14 cellular contexts compared by ENCODE assay signal in the genomic region with DNA sequence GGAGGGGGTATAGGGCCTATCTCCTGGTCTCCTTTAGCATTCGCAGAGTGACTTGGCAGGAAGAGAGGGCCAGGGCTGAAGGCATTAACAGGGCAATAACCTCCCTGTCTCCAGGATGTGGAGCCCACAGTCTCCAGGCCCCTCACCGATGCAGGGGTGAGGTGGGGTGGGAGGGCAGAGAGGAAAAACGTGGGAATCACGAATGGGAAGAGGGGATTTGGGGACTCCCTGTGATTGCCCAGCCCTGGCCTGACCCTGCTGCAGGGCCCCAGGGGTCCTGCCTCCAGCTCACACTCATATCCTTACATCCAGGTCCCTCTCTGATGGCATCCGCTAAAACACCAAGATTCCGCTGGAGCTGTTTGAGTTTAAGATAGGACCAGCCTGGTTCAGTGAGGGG. TPM values are rescaled to one million over a fixed set of nuclear protein-coding genes. Genes with fewer than 3 reads are reported as not detected.
DNase-seq lines count a peak whose midpoint lies in the region; ATAC-seq and TF ChIP-seq lines count a peak whose summit lies in the region.
"Had no signal": no experiment of that assay in that cellular context is flagged by ENCODE, and none has a peak within 500 bp of the region (broad histone marks: within the 10 kb centered on the region; RNA-seq: fewer than 3 reads in every experiment).

No MANE protein-coding gene starts in this region.

- no peak for TF ChIP-seq POLR2A in sigmoid colon (IDR thresholded peaks at IDR 0.05)

- H3K4me1 ChIP-seq in GM23338 (ENCODE audit: insufficient read depth) (no peaks in the 10 kb centered on the region), endodermal cell (ENCODE audit: control insufficient read depth, insufficient read depth, low read length) (no peaks in the 10 kb centered on the region), sigmoid colon (no peaks in the 10 kb centered on the region)

- H3K4me3 ChIP-seq in GM23338 (no peak overlapping the region), endodermal cell (ENCODE audit: low read length) (no peak overlapping the region), sigmoid colon (no peak overlapping the region)
- H3K4me3 ChIP-seq: BLaER1 treated with 17β-estradiol and CSF1 and Interleukin-3, amounts not matched to agents 10 nM and 100 nM had no signal

- H3K36me3 ChIP-seq in GM23338 (ENCODE audit: insufficient read depth) (no peaks in the 10 kb centered on the region), endodermal cell (ENCODE audit: control insufficient read depth, insufficient read depth, low read length) (no peaks in the 10 kb centered on the region), sigmoid colon (no peaks in the 10 kb centered on the region)

- H3K36me3 Mint-ChIP-seq in activated naive CD8-positive, alpha-beta T cell treated with anti-CD3 and anti-CD28 coated beads, Interleukin-2, amount 10 ng/mL, durations not matched to agents 7 days and 5 days = peaks cover 3% of the 10 kb centered on the region
- peaks cover 2% of the 10 kb centered on the region for H3K36me3 Mint-ChIP-seq in activated naive CD8-positive, alpha-beta T cell treated with anti-CD3 and anti-CD28 coated beads for 36 hours
- no peaks in the 10 kb centered on the region for H3K36me3 Mint-ChIP-seq in GM23338 (ENCODE audit: low read depth)
- no peaks in the 10 kb centered on the region for H3K36me3 Mint-ChIP-seq in endodermal cell (ENCODE audit: low read depth)
- H3K36me3 Mint-ChIP-seq in Calu3 (ENCODE audit: insufficient read depth, unreplicated experiment) = peaks cover 4% of the 10 kb centered on the region

- BruUV-seq in Calu3 (replicated peaks; lab: Mats Ljungman, UMichigan) = no TSS peak

- H3K4me1 Mint-ChIP-seq in activated naive CD8-positive, alpha-beta T cell treated with anti-CD3 and anti-CD28 coated beads, Interleukin-2, amount 10 ng/mL, durations not matched to agents 7 days and 5 days = peaks cover 3% of the 10 kb centered on the region
- no peaks in the 10 kb centered on the region for H3K4me1 Mint-ChIP-seq in activated naive CD8-positive, alpha-beta T cell treated with anti-CD3 and anti-CD28 coated beads for 36 hours
- H3K4me1 Mint-ChIP-seq in GM23338 (peaks cover 7% of the 10 kb centered on the region; the same call in 2 of the 3 replicates), endodermal cell (peaks cover 4% of the 10 kb centered on the region), Calu3 (ENCODE audit: low read depth, unreplicated experiment) (no peaks in the 10 kb centered on the region)
- H3K4me1 Mint-ChIP-seq: B cell had no signal

- CTCF ChIA-PET in Calu3 (lab: Charles Lee) = interaction anchor here (0.7 kb wide), 1 partner anchor 116 kb away, joined by 3 read pairs; no protein-coding TSS in a partner anchor

- no peak overlapping the region for H3K27ac Mint-ChIP-seq in activated naive CD8-positive, alpha-beta T cell treated with anti-CD3 and anti-CD28 coated beads, Interleukin-2, amount 10 ng/mL, durations not matched to agents 7 days and 5 days
- no peak overlapping the region for H3K27ac Mint-ChIP-seq in activated naive CD8-positive, alpha-beta T cell treated with anti-CD3 and anti-CD28 coated beads for 36 hours
- H3K27ac Mint-ChIP-seq in GM23338 = no peak overlapping the region
- no peak overlapping the region for H3K27ac Mint-ChIP-seq in endodermal cell
- no peak overlapping the region for H3K27ac Mint-ChIP-seq in Calu3 (ENCODE audit: unreplicated experiment)
- H3K27ac Mint-ChIP-seq: B cell; CD8-positive, alpha-beta T cell had no signal

- peak; percentile 14 for DNase-seq in activated naive CD8-positive, alpha-beta T cell treated with anti-CD3 and anti-CD28 coated beads, Interleukin-2, amount 10 ng/mL, durations not matched to agents 7 days and 5 days
- DNase-seq in activated naive CD8-positive, alpha-beta T cell treated with anti-CD3 and anti-CD28 coated beads for 36 hours = no peak
- no peak for DNase-seq in GM23338 (ENCODE audit: low spot score)
- peak; percentile 42 for DNase-seq in endodermal cell
- peak; percentile 14 for DNase-seq in sigmoid colon
- no peak for DNase-seq in activated CD4-positive, alpha-beta T cell treated with anti-CD3 and anti-CD28 coated beads for 4 hours
- no peak for DNase-seq in Calu3
- DNase-seq: H9, IMR-90 had no signal

- intact Hi-C loops in sigmoid colon (cut with DNase I) = no loop called here
- intact Hi-C loops in Calu3 (cut with micrococcal nuclease; ENCODE audit: unreplicated experiment) = no loop called here

- no peak overlapping the region for H3K4me2 ChIP-seq in GM23338
- H3K4me2 ChIP-seq: BLaER1 treated with 17β-estradiol and CSF1 and Interleukin-3, amounts not matched to agents 10 nM and 100 nM had no signal

- H3K27me3 Mint-ChIP-seq in activated naive CD8-positive, alpha-beta T cell treated with anti-CD3 and anti-CD28 coated beads, Interleukin-2, amount 10 ng/mL, durations not matched to agents 7 days and 5 days = no peaks in the 10 kb centered on the region
- no peaks in the 10 kb centered on the region for H3K27me3 Mint-ChIP-seq in activated naive CD8-positive, alpha-beta T cell treated with anti-CD3 and anti-CD28 coated beads for 36 hours
- peaks cover 8% of the 10 kb centered on the region for H3K27me3 Mint-ChIP-seq in GM23338 (ENCODE audit: insufficient read depth, low read depth, poor library complexity)
- peaks cover 4% of the 10 kb centered on the region for H3K27me3 Mint-ChIP-seq in endodermal cell (ENCODE audit: insufficient read depth)
- H3K27me3 Mint-ChIP-seq in Calu3 (ENCODE audit: unreplicated experiment) = no peaks in the 10 kb centered on the region
- H3K27me3 Mint-ChIP-seq: B cell had no signal

- H3K27ac ChIP-seq in GM23338 (ENCODE audit: low read depth) (no peak overlapping the region), endodermal cell (ENCODE audit: low read depth, low read length) (no peak overlapping the region), sigmoid colon (no peak overlapping the region)
- H3K27ac ChIP-seq: BLaER1 treated with 17β-estradiol and CSF1 and Interleukin-3, amounts not matched to agents 10 nM and 100 nM had no signal

- 86 to 93% methylated on average over 2 to 6 of the region's 6 CpGs for WGBS in endodermal cell (ENCODE audit: insufficient coverage in 1 of 2, insufficient read length in 1 of 2), 2 experiments
- WGBS in sigmoid colon, 2 donors = 88 to 89% methylated on average over 6 of the region's 6 CpGs

- no peak for TF ChIP-seq EP300 in sigmoid colon (IDR thresholded peaks at IDR 0.05)

- H3K9me2 ChIP-seq in GM23338 (ENCODE audit: insufficient read depth) = no peaks in the 10 kb centered on the region

- H3K9ac ChIP-seq in endodermal cell (ENCODE audit: extremely low read depth, low read length, poor library complexity, severe bottlenecking) = no peak overlapping the region
- H3K9ac ChIP-seq: BLaER1 treated with 17β-estradiol and CSF1 and Interleukin-3, amounts not matched to agents 10 nM and 100 nM had no signal

- H3K4me3 Mint-ChIP-seq in activated naive CD8-positive, alpha-beta T cell treated with anti-CD3 and anti-CD28 coated beads, Interleukin-2, amount 10 ng/mL, durations not matched to agents 7 days and 5 days = no peak overlapping the region
- no peak overlapping the region for H3K4me3 Mint-ChIP-seq in activated naive CD8-positive, alpha-beta T cell treated with anti-CD3 and anti-CD28 coated beads for 36 hours
- H3K4me3 Mint-ChIP-seq in GM23338 = no peak overlapping the region
- no peak overlapping the region for H3K4me3 Mint-ChIP-seq in endodermal cell
- H3K4me3 Mint-ChIP-seq in Calu3 (ENCODE audit: low read depth, unreplicated experiment) = no peak overlapping the region
- H3K4me3 Mint-ChIP-seq: B cell; CD8-positive, alpha-beta T cell; H9 had no signal

- H3K9me3 ChIP-seq in endodermal cell (ENCODE audit: control insufficient read depth, low read length) (no peaks in the 10 kb centered on the region), sigmoid colon (no peaks in the 10 kb centered on the region)
- H3K9me3 ChIP-seq: BLaER1 treated with 17β-estradiol and CSF1 and Interleukin-3, amounts not matched to agents 10 nM and 100 nM had no signal

- no peaks in the 10 kb centered on the region for H3K79me2 ChIP-seq in GM23338 (replicated peaks; ENCODE audit: insufficient read depth)

- no peaks in the 10 kb centered on the region for H3F3A ChIP-seq in GM23338 (replicated peaks; ENCODE audit: low read depth)

- ATAC-seq in activated naive CD8-positive, alpha-beta T cell treated with anti-CD3 and anti-CD28 coated beads, Interleukin-2, amount 10 ng/mL, durations not matched to agents 7 days and 5 days (ENCODE audit: low read depth) = no peak
- ATAC-seq in GM23338 = peak; percentile 21
- ATAC-seq in GM18907 (IDR thresholded peaks at IDR 0.05; ENCODE audit: unreplicated experiment) = no peak
- ATAC-seq: CD8-positive, alpha-beta T cell had no signal

- POLR2A ChIA-PET in activated naive CD8-positive, alpha-beta T cell treated with anti-CD3 and anti-CD28 coated beads, Interleukin-2, amount 10 ng/mL, durations not matched to agents 7 days and 5 days (lab: Charles Lee) = no interaction called here

- H2AFZ ChIP-seq in GM23338 = no peak overlapping the region

- H3K27me3 ChIP-seq in GM23338 (ENCODE audit: insufficient read depth) (no peaks in the 10 kb centered on the region), endodermal cell (ENCODE audit: control insufficient read depth, insufficient read depth, low read length, poor library complexity, severe bottlenecking) (no peaks in the 10 kb centered on the region), sigmoid colon (no peaks in the 10 kb centered on the region)
- H3K27me3 ChIP-seq: BLaER1 treated with 17β-estradiol and CSF1 and Interleukin-3, amounts not matched to agents 10 nM and 100 nM had no signal

- TF ChIP-seq CTCF in GM23338 (conservative IDR thresholded peaks at IDR 0.05; ENCODE audit: low read depth in 2 of 2) = no peak
- TF ChIP-seq CTCF in endodermal cell (conservative IDR thresholded peaks at IDR 0.05) = no peak
- TF ChIP-seq CTCF in sigmoid colon (IDR thresholded peaks at IDR 0.05) = no peak
- TF ChIP-seq CTCF in Calu3 (IDR thresholded peaks at IDR 0.05; ENCODE audit: unreplicated experiment) = no peak

- H3K9me3 Mint-ChIP-seq in activated naive CD8-positive, alpha-beta T cell treated with anti-CD3 and anti-CD28 coated beads, Interleukin-2, amount 10 ng/mL, durations not matched to agents 7 days and 5 days = no peaks in the 10 kb centered on the region
- H3K9me3 Mint-ChIP-seq in activated naive CD8-positive, alpha-beta T cell treated with anti-CD3 and anti-CD28 coated beads for 36 hours = no peaks in the 10 kb centered on the region
- 0 out of 3 replicates have a peak, but pooled peaks cover 2% of the 10 kb centered on the region for H3K9me3 Mint-ChIP-seq in GM23338
- H3K9me3 Mint-ChIP-seq in endodermal cell = no peaks in the 10 kb centered on the region
- H3K9me3 Mint-ChIP-seq in Calu3 (ENCODE audit: low read depth, unreplicated experiment) = no peaks in the 10 kb centered on the region
- H3K9me3 Mint-ChIP-seq: CD8-positive, alpha-beta T cell; H9 had no signal

- no peaks in the 10 kb centered on the region for H4K20me1 ChIP-seq in GM23338 (replicated peaks; ENCODE audit: insufficient read depth)

RNA-seq across cellular contexts. Expression of a gene that starts 14.6 kb away (rescaled TPM):
- total RNA-seq in activated naive CD8-positive, alpha-beta T cell treated with anti-CD3 and anti-CD28 coated beads, Interleukin-2, amount 10 ng/mL, durations not matched to agents 7 days and 5 days = 1 to 10 TPM; 1.2 to 1.8 TPM
- under 1 TPM; 0.27 to 0.32 TPM for total RNA-seq in activated naive CD8-positive, alpha-beta T cell treated with anti-CD3 and anti-CD28 coated beads for 36 hours
- 0.12 and 1.4 TPM in 2 replicates for total RNA-seq in GM23338 (2014; rRNA removed; shearing (Covaris generic))
- 0.34 TPM in 1 of 2 replicates, not detected in the other for polyA plus RNA-seq in GM23338 (2016; fragmentation: Nextera tagmentation; extraction: Ambion mirVana)
- under 1 TPM; 0.62 to 0.66 TPM for total RNA-seq in endodermal cell
- 0.53 TPM for polyA plus RNA-seq in endodermal cell (2013, experiment 1 of 2)
- 0.54 TPM for polyA plus RNA-seq in endodermal cell (2013, experiment 2 of 2)
- 1 to 10 TPM in 1 of 4 donors, under 1 TPM in 3; 0.27 to 1.2 (median 0.46) TPM for total RNA-seq in sigmoid colon
- 1 to 10 TPM in 1 of 3 donors, not detected in 2; 1.2 TPM for polyA plus RNA-seq in sigmoid colon
- total RNA-seq in Calu3 (2022) = 0.26 and 0.49 TPM in 2 replicates
- total RNA-seq: A172 had no signal

RNA-seq across cellular contexts. Expression of a gene that starts 30.1 kb away (rescaled TPM):
- 10 to 100 TPM; 21.5 to 23.2 TPM for total RNA-seq in activated naive CD8-positive, alpha-beta T cell treated with anti-CD3 and anti-CD28 coated beads, Interleukin-2, amount 10 ng/mL, durations not matched to agents 7 days and 5 days
- 10 to 100 TPM; 31.3 to 36.0 TPM for total RNA-seq in activated naive CD8-positive, alpha-beta T cell treated with anti-CD3 and anti-CD28 coated beads for 36 hours
- 43.1 and 44.2 TPM in 2 replicates for total RNA-seq in GM23338 (2014; rRNA removed; shearing (Covaris generic))
- 13.2 and 14.7 TPM in 2 replicates for polyA plus RNA-seq in GM23338 (2016; fragmentation: Nextera tagmentation; extraction: Ambion mirVana)
- 10 to 100 TPM; 25.3 to 33.4 TPM for total RNA-seq in endodermal cell
- 17.1 TPM for polyA plus RNA-seq in endodermal cell (2013, experiment 1 of 2)
- polyA plus RNA-seq in endodermal cell (2013, experiment 2 of 2) = 15.9 TPM
- total RNA-seq in sigmoid colon = 10 to 100 TPM; 11.7 to 26.3 (median 14.3) TPM
- polyA plus RNA-seq in sigmoid colon = 10 to 100 TPM in 1 of 3 donors, 1 to 10 TPM in 2; 3.6 to 14.3 (median 4.2) TPM
- total RNA-seq in Calu3 (2022) = 36.0 and 38.0 TPM in 2 replicates

RNA-seq across cellular contexts. Expression of a gene that starts 30.5 kb away (rescaled TPM):
- 10 to 100 TPM; 49.8 to 51.8 TPM for total RNA-seq in activated naive CD8-positive, alpha-beta T cell treated with anti-CD3 and anti-CD28 coated beads, Interleukin-2, amount 10 ng/mL, durations not matched to agents 7 days and 5 days
- 10 to 100 TPM; 17.2 to 18.3 TPM for total RNA-seq in activated naive CD8-positive, alpha-beta T cell treated with anti-CD3 and anti-CD28 coated beads for 36 hours
- total RNA-seq in GM23338 (2014; rRNA removed; shearing (Covaris generic)) = 74.0 and 75.1 TPM in 2 replicates
- polyA plus RNA-seq in GM23338 (2016; fragmentation: Nextera tagmentation; extraction: Ambion mirVana) = 25.6 and 27.2 TPM in 2 replicates
- total RNA-seq in endodermal cell = 10 to 100 TPM; 68.4 to 77.6 TPM
- 60.0 TPM for polyA plus RNA-seq in endodermal cell (2013, experiment 1 of 2)
- polyA plus RNA-seq in endodermal cell (2013, experiment 2 of 2) = 50.1 TPM
- total RNA-seq in sigmoid colon = 10 to 100 TPM; 24.8 to 50.4 (median 34.8) TPM
- 10 to 100 TPM in 2 of 3 donors, 1 to 10 TPM in 1; 8.3 to 36.9 (median 10.2) TPM for polyA plus RNA-seq in sigmoid colon
- total RNA-seq in Calu3 (2022) = 72.0 and 72.6 TPM in 2 replicates

RNA-seq across cellular contexts. Expression of a gene that starts 53.6 kb away (rescaled TPM):
- total RNA-seq in activated naive CD8-positive, alpha-beta T cell treated with anti-CD3 and anti-CD28 coated beads, Interleukin-2, amount 10 ng/mL, durations not matched to agents 7 days and 5 days = 10 to 100 TPM; 55.1 to 58.0 TPM
- 100 to 1,000 TPM; 107 to 111 TPM for total RNA-seq in activated naive CD8-positive, alpha-beta T cell treated with anti-CD3 and anti-CD28 coated beads for 36 hours
- 68.2 and 72.2 TPM in 2 replicates for total RNA-seq in GM23338 (2014; rRNA removed; shearing (Covaris generic))
- 147 and 151 TPM in 2 replicates for polyA plus RNA-seq in GM23338 (2016; fragmentation: Nextera tagmentation; extraction: Ambion mirVana)
- total RNA-seq in endodermal cell = 10 to 100 TPM; 66.0 to 71.3 TPM
- 104 TPM for polyA plus RNA-seq in endodermal cell (2013, experiment 1 of 2)
- 93.5 TPM for polyA plus RNA-seq in endodermal cell (2013, experiment 2 of 2)
- total RNA-seq in sigmoid colon = 10 to 100 TPM; 29.3 to 34.2 (median 31.0) TPM
- polyA plus RNA-seq in sigmoid colon = 10 to 100 TPM; 29.4 to 66.5 (median 37.2) TPM
- 106 and 109 TPM in 2 replicates for total RNA-seq in Calu3 (2022)

Comparison
In these comparisons a context has a peak if more than half of its experiments do, and no peak if none do; other contexts are left out.
1. DNase-seq: peak in activated naive CD8-positive, alpha-beta T cell treated with anti-CD3 and anti-CD28 coated beads, Interleukin-2, amount 10 ng/mL, durations not matched to agents 7 days and 5 days (single experiment), endodermal cell (single experiment) and sigmoid colon (single experiment); none in activated naive CD8-positive, alpha-beta T cell treated with anti-CD3 and anti-CD28 coated beads for 36 hours (single experiment), GM23338 (single experiment), activated CD4-positive, alpha-beta T cell treated with anti-CD3 and anti-CD28 coated beads for 4 hours (0 of 2) and Calu3 (single experiment).